Comparison of ENCODE assay signal across 7 cellular contexts in the genomic region with DNA sequence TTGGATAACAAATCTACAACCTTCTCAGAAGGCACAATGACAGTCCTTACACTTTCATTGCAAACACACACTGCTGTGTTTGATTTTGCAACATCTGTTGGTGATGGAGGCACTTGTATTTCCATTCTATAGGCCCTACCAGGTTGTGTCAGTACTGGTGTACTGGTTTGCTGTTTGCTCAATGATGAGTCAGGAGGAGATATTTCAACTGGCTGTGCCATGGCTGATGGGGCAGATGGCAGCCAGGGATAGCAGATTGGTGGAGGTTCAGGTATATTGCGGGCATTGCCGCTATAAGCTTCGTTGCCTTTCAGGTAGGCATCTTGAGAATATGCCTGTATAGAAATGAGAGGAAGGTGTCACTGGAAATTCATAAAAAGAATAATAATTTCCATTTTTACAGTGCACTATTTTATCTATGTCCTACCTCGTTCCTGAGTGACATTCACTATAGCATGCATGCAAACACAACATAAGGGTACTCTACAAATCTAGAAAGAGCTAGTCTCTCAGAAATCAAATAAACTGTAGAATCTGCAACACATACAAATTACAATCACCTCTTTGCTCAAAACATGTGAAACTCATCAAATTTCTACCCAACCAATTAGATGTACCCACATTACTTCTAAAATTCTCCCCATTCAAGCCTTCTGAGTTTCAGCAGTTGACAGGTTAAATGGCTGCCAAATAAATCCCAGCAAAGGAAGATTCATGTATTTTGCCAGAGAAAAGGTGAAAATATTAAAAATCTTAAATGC.
DNase-seq lines count a peak whose midpoint lies in the region; ATAC-seq, FAIRE-seq and TF ChIP-seq lines count a peak whose summit lies in the region.
"Not testable (repeated sequence)": the region's sequence is repeated elsewhere in the genome, so short reads cannot be mapped to it uniquely, and the experiment has no call there.

No MANE protein-coding gene starts in this region.

- not testable (repeated sequence) for H3K9me3 ChIP-seq in CD8-positive, alpha-beta T cell (ENCODE audit: low read length); T-helper 17 cell (ENCODE audit: control insufficient read depth, low read length, poor library complexity, severe bottlenecking); keratinocyte (ENCODE audit: control insufficient read depth, low read depth, low read length)

- not testable (repeated sequence) for DNase-seq in CD8-positive, alpha-beta T cell; GM12891 (ENCODE audit: insufficient read length, low spot score); T-helper 17 cell; dorsolateral prefrontal cortex; keratinocyte (ENCODE audit: low read depth, low spot score); neural crest cell (ENCODE audit: low read depth, low spot score)

- not testable (repeated sequence) for H3K4me2 ChIP-seq in keratinocyte (ENCODE audit: control insufficient read depth, extremely low read depth, insufficient read depth, low read depth, low read length)

- FAIRE-seq in GM12891 (lab: Jason Lieb, UNC) (peak; percentile 78), keratinocyte (lab: Jason Lieb, UNC) (peak; percentile 92)

- dilution Hi-C loops in keratinocyte (cut with MboI; ENCODE audit: extremely low pct_ligation_motif_present, low sequenced_read_pairs), result not testable (repeated sequence)

- H4K20me1 ChIP-seq in keratinocyte (ENCODE audit: control insufficient read depth, extremely low read depth, insufficient read depth, low read length), result not testable (repeated sequence)

- not testable (repeated sequence) for H3K4me3 Mint-ChIP-seq in CD8-positive, alpha-beta T cell; T-helper 17 cell; activated naive CD4-positive, alpha-beta T cell treated with anti-CD3 and anti-CD28 coated beads, Interleukin-2, amount 50 U/mL, for 24 hours; neural crest cell

- not testable (repeated sequence) for ATAC-seq in CD8-positive, alpha-beta T cell; T-helper 17 cell

- POLR2A ChIA-PET in CD8-positive, alpha-beta T cell (lab: Charles Lee), result interaction anchor here (1.3 to 2.2 kb wide), 4 partner anchors 8 to 395 kb away, joined by 4 to 19 read pairs (median 7); partner anchors contain the start of genes ENKUR and THNSL1

- H3K27me3 ChIP-seq in CD8-positive, alpha-beta T cell (ENCODE audit: insufficient read depth, low read length); dorsolateral prefrontal cortex; keratinocyte (ENCODE audit: control insufficient read depth, extremely low read depth, insufficient read depth, low read length): not testable (repeated sequence)

- H3K27ac Mint-ChIP-seq in CD8-positive, alpha-beta T cell, result peak overlapping the region; percentile 85
- H3K27ac Mint-ChIP-seq in T-helper 17 cell, result peak overlapping the region; percentile 73
- H3K27ac Mint-ChIP-seq in activated naive CD4-positive, alpha-beta T cell treated with anti-CD3 and anti-CD28 coated beads, Interleukin-2, amount 50 U/mL, for 24 hours, result peak overlapping the region; percentile 73
- H3K27ac Mint-ChIP-seq in neural crest cell (ENCODE audit: unreplicated experiment), result peak overlapping the region; percentile 37

- peaks cover 46% of the 10 kb centered on the region for H3K4me1 Mint-ChIP-seq in CD8-positive, alpha-beta T cell (ENCODE audit: low read depth)
- H3K4me1 Mint-ChIP-seq in T-helper 17 cell, result peaks cover 23% of the 10 kb centered on the region
- H3K4me1 Mint-ChIP-seq in activated naive CD4-positive, alpha-beta T cell treated with anti-CD3 and anti-CD28 coated beads, Interleukin-2, amount 50 U/mL, for 24 hours, result peaks cover 62% of the 10 kb centered on the region
- not testable (repeated sequence) for H3K4me1 Mint-ChIP-seq in neural crest cell

- not testable (repeated sequence) for H3K36me3 ChIP-seq in CD8-positive, alpha-beta T cell (ENCODE audit: insufficient read depth, low read length)
- peaks cover 1 to 11% of the 10 kb centered on the region in 2 experiments for H3K36me3 ChIP-seq in keratinocyte (ENCODE audit: control insufficient read depth in 2 of 2, extremely low read depth in 1 of 2, insufficient read depth in 2 of 2, low read length in 2 of 2)

- H3K9me1 ChIP-seq in keratinocyte (ENCODE audit: control insufficient read depth, extremely low read depth, insufficient read depth, low read length), result not testable (repeated sequence)

- H3K9me3 Mint-ChIP-seq in CD8-positive, alpha-beta T cell; activated naive CD4-positive, alpha-beta T cell treated with anti-CD3 and anti-CD28 coated beads, Interleukin-2, amount 50 U/mL, for 24 hours; neural crest cell: not testable (repeated sequence)

- CTCF ChIA-PET in CD8-positive, alpha-beta T cell (lab: Charles Lee), result interaction anchor here (1.0 to 2.5 kb wide), 3 partner anchors 8 to 459 kb away, joined by 3 to 13 read pairs (median 13); no protein-coding TSS in a partner anchor

- intact Hi-C loops in CD8-positive, alpha-beta T cell (cut with DNase I, micrococcal nuclease), result loop anchor here (5.0 to 10.0 kb wide), 3 partner anchors 101 to 396 kb away; partner anchors contain the start of genes ARHGAP21 (in 1 of the 2), ENKUR (in 1 of the 2) and THNSL1 (in 1 of the 2)
- intact Hi-C loops in dorsolateral prefrontal cortex (cut with DNase I), result loop anchor here in 1 of 2 donors (5.0 kb wide), 1 partner anchor 101 kb away; the partner anchor contains the start of gene ARHGAP21

- not testable (repeated sequence) for H3K36me3 Mint-ChIP-seq in CD8-positive, alpha-beta T cell; T-helper 17 cell (ENCODE audit: low read depth); activated naive CD4-positive, alpha-beta T cell treated with anti-CD3 and anti-CD28 coated beads, Interleukin-2, amount 50 U/mL, for 24 hours; neural crest cell (ENCODE audit: low read depth)

- H2AFZ ChIP-seq in keratinocyte (ENCODE audit: control insufficient read depth, low read length), result not testable (repeated sequence)

- peaks cover 25% of the 10 kb centered on the region for H3K4me1 ChIP-seq in CD8-positive, alpha-beta T cell (ENCODE audit: insufficient read depth, low read length)
- peaks cover 14% of the 10 kb centered on the region for H3K4me1 ChIP-seq in keratinocyte (ENCODE audit: control insufficient read depth, extremely low read depth, insufficient read depth, low read length)

- H3K4me3 ChIP-seq in CD8-positive, alpha-beta T cell (ENCODE audit: low read depth, low read length); keratinocyte (ENCODE audit: control insufficient read depth in 2 of 3, extremely low read depth in 1 of 3, insufficient read depth in 2 of 3, low read depth in 1 of 3, low read length in 3 of 3): not testable (repeated sequence)
- H3K4me3 ChIP-seq in dorsolateral prefrontal cortex, result peak overlapping the region in 53 of 59 donors; percentile 4 to 64 (median 49)

- H3K79me2 ChIP-seq in keratinocyte (ENCODE audit: control insufficient read depth, insufficient read depth, low read length), result not testable (repeated sequence)

- H3K27ac ChIP-seq in CD8-positive, alpha-beta T cell (ENCODE audit: low read depth, low read length), result peak overlapping the region; percentile 96
- peak overlapping the region in 22 of 59 donors; percentile 7 to 88 (median 66) for H3K27ac ChIP-seq in dorsolateral prefrontal cortex
- H3K27ac ChIP-seq in keratinocyte (ENCODE audit: control insufficient read depth, insufficient read depth, low read length), result not testable (repeated sequence)

- not testable (repeated sequence) for TF ChIP-seq POLR2A in GM12891 (IDR thresholded peaks at IDR 0.05; ENCODE audit: low read depth, low read length)

- TF ChIP-seq CTCF in CD8-positive, alpha-beta T cell (IDR thresholded peaks at IDR 0.05); dorsolateral prefrontal cortex (IDR thresholded peaks at IDR 0.05 in 54 of 56, conservative IDR thresholded peaks at IDR 0.05 in 2 of 56; ENCODE audit: low read depth in 1 of 56, partially characterized antibody in 56 of 56); keratinocyte (optimal IDR thresholded peaks at IDR 0.05 in 1 of 3, IDR thresholded peaks at IDR 0.05 in 1 of 3, conservative IDR thresholded peaks at IDR 0.05 in 1 of 3; ENCODE audit: extremely low read depth in 1 of 3, insufficient read depth in 2 of 3, low read length in 3 of 3); neural crest cell (conservative IDR thresholded peaks at IDR 0.05): not testable (repeated sequence)

- H3K9ac ChIP-seq in keratinocyte (ENCODE audit: control insufficient read depth, extremely low read depth, insufficient read depth, low read length), result not testable (repeated sequence)

- not testable (repeated sequence) for H3K27me3 Mint-ChIP-seq in CD8-positive, alpha-beta T cell (ENCODE audit: low read depth); T-helper 17 cell; activated naive CD4-positive, alpha-beta T cell treated with anti-CD3 and anti-CD28 coated beads, Interleukin-2, amount 50 U/mL, for 24 hours; neural crest cell (ENCODE audit: low read depth)
